Comparison of ENCODE assay signal across 24 cellular contexts in genomic region chr10:117455346-117455745, GRCh38.
DNase-seq lines count a peak whose midpoint lies in the region; ATAC-seq and TF ChIP-seq lines count a peak whose summit lies in the region.
"Had no signal": no experiment of that assay in that cellular context is flagged by ENCODE, and none has a peak within 500 bp of the region (broad histone marks: within the 10 kb centered on the region; RNA-seq: fewer than 3 reads in every experiment).

No MANE protein-coding gene starts in this region.

- H2BK5ac ChIP-seq in mesenchymal stem cell (ENCODE audit: low read depth, low read length, poor library complexity, severe bottlenecking): no peak overlapping the region

- H3K27ac ChIP-seq in HL-60 (replicated peaks): 0 out of 2 replicates have a peak overlapping the region, but pooled peaks have one; percentile 11
- no peak overlapping the region for H3K27ac ChIP-seq in mesenchymal stem cell (ENCODE audit: low read length, poor library complexity, severe bottlenecking)
- peak overlapping the region; percentile 27 for H3K27ac ChIP-seq in smooth muscle cell (ENCODE audit: low read depth)
- H3K27ac ChIP-seq: C4-2B had no signal

- H2BK120ac ChIP-seq in mesenchymal stem cell (ENCODE audit: low read depth, low read length): no peak overlapping the region

- no peak overlapping the region for H2BK12ac ChIP-seq in mesenchymal stem cell (ENCODE audit: low read length in 2 of 2)

- TF ChIP-seq CTCF in HL-60 (IDR thresholded peaks at IDR 0.05; ENCODE audit: insufficient read depth, low read length) (no peak), smooth muscle cell (IDR thresholded peaks at IDR 0.05; ENCODE audit: borderline replicate concordance, insufficient read depth, poor library complexity, severe bottlenecking) (no peak), omental fat pad (IDR thresholded peaks at IDR 0.05) (no peak), GM10248 (IDR thresholded peaks at IDR 0.05; ENCODE audit: control extremely low read depth, extremely low read depth, low read depth, missing control alignments) (no peak)

- H3K9ac ChIP-seq in mesenchymal stem cell (ENCODE audit: low read length) (no peak overlapping the region), smooth muscle cell (ENCODE audit: low read depth) (no peak overlapping the region)
- H3K9ac ChIP-seq: SK-N-SH had no signal

- POLR2A ChIA-PET in GM10248 (lab: Yijun Ruan, JAX): no interaction called here

- no peak overlapping the region for H2AK5ac ChIP-seq in mesenchymal stem cell (ENCODE audit: low read length, severe bottlenecking)

- no peak overlapping the region for H3K18ac ChIP-seq in mesenchymal stem cell (ENCODE audit: low read depth in 1 of 2, low read length in 2 of 2)

- no peak overlapping the region for H3K14ac ChIP-seq in mesenchymal stem cell (ENCODE audit: low read length in 2 of 2)

- peak overlapping the region; percentile 2 for H4K8ac ChIP-seq in mesenchymal stem cell (ENCODE audit: low read length)

- H3K4ac ChIP-seq in mesenchymal stem cell (ENCODE audit: low read depth in 1 of 2, low read length in 2 of 2): no peak overlapping the region

- H3K36me3 ChIP-seq in mesenchymal stem cell (ENCODE audit: control insufficient read depth in 1 of 2, insufficient read depth in 2 of 2, low read depth in 1 of 2, low read length in 2 of 2) (no peaks in the 10 kb centered on the region), smooth muscle cell (ENCODE audit: low read depth) (no peaks in the 10 kb centered on the region)

- H3K79me2 ChIP-seq in smooth muscle cell (ENCODE audit: low read depth): no peaks in the 10 kb centered on the region

- ATAC-seq in omental fat pad (ENCODE audit: low FRiP score): no peak
- ATAC-seq in HG02763 (IDR thresholded peaks at IDR 0.05; ENCODE audit: unreplicated experiment): no peak

- H3K79me1 ChIP-seq in mesenchymal stem cell (replicated peaks; ENCODE audit: low read length, poor library complexity, severe bottlenecking): no peaks in the 10 kb centered on the region

- no peak overlapping the region for H3K4me2 ChIP-seq in mesenchymal stem cell (ENCODE audit: low read length, poor library complexity, severe bottlenecking)
- H3K4me2 ChIP-seq in smooth muscle cell: no peak overlapping the region
- H3K4me2 ChIP-seq: SK-N-SH had no signal

- DNase-seq in EL: peak; percentile 56
- DNase-seq in HL-60 (ENCODE audit: low read depth in 1 of 2, low spot score in 1 of 2): no peak
- DNase-seq in mesenchymal stem cell: no peak
- DNase-seq in smooth muscle cell (lab: John Stamatoyannopoulos, UW; ENCODE audit: unreplicated experiment): no peak
- no peak for DNase-seq in omental fat pad (ENCODE audit: low spot score)
- no peak for DNase-seq in globus pallidus (ENCODE audit: low spot score)
- DNase-seq in GM10248 (ENCODE audit: extremely low spot score): no peak
- DNase-seq: Calu3; CD8-positive, alpha-beta memory T cell; DMS153; DND-41; KBM-7; MM.1S; NCI-H1092 treated with DMSO at 0.1 percent for 48 hours; NCI-H1436; NCI-H187 treated with DMSO at 0.1 percent for 48 hours; NCI-H2171 treated with DMSO at 0.1 percent for 48 hours; NCI-H345; NCI-H510A treated with DMSO at 0.1 percent for 48 hours; NCI-H774; SK-N-SH; SW 1271 had no signal

- H3K27me3 ChIP-seq in HL-60 (ENCODE audit: insufficient read depth, poor library complexity, severe bottlenecking) (no peaks in the 10 kb centered on the region), mesenchymal stem cell (ENCODE audit: control insufficient read depth in 1 of 2, insufficient read depth in 1 of 2, low read length in 2 of 2) (peaks cover 0 to 15% of the 10 kb centered on the region in 2 experiments), smooth muscle cell (ENCODE audit: low read depth) (no peaks in the 10 kb centered on the region)

- no peak overlapping the region for H3K23ac ChIP-seq in mesenchymal stem cell (ENCODE audit: low read length in 2 of 2)

- H3K4me3 ChIP-seq in HL-60 (replicated peaks; ENCODE audit: insufficient read depth, low read length): no peak overlapping the region
- H3K4me3 ChIP-seq in mesenchymal stem cell (ENCODE audit: insufficient read depth in 1 of 2, low read depth in 1 of 2, low read length in 2 of 2): no peak overlapping the region
- H3K4me3 ChIP-seq in smooth muscle cell: no peak overlapping the region

- no peaks in the 10 kb centered on the region for H3K9me3 ChIP-seq in mesenchymal stem cell (ENCODE audit: control insufficient read depth, low read length)
- H3K9me3 ChIP-seq in smooth muscle cell (replicated peaks; ENCODE audit: low read depth): no peaks in the 10 kb centered on the region
- H3K9me3 ChIP-seq: SK-N-SH had no signal

- H3K4me1 ChIP-seq in mesenchymal stem cell (ENCODE audit: control insufficient read depth, insufficient read depth, low read depth, low read length) (peaks cover 5% of the 10 kb centered on the region), smooth muscle cell (ENCODE audit: low read depth) (no peaks in the 10 kb centered on the region)

- no peak overlapping the region for H4K91ac ChIP-seq in mesenchymal stem cell (ENCODE audit: low read length)

- H2AFZ ChIP-seq in mesenchymal stem cell (ENCODE audit: low read depth, low read length) (no peak overlapping the region), smooth muscle cell (ENCODE audit: low read depth) (no peak overlapping the region)

- peak overlapping the region; percentile 57 for H2BK15ac ChIP-seq in mesenchymal stem cell (ENCODE audit: low read depth, poor library complexity, severe bottlenecking)

- CTCF ChIA-PET in GM10248 (lab: Yijun Ruan, JAX): no interaction called here

- no peaks in the 10 kb centered on the region for H4K20me1 ChIP-seq in smooth muscle cell (ENCODE audit: low read depth)

- 73% methylated on average over 5 of the region's 5 CpGs for WGBS in mesenchymal stem cell
- 33% methylated on average over 5 of the region's 5 CpGs for WGBS in smooth muscle cell (ENCODE audit: low lambda C conversion rate)

- H3F3A ChIP-seq in smooth muscle cell (ENCODE audit: low read depth): peaks cover 6% of the 10 kb centered on the region
